Comparison of ENCODE assay signal across 8 cellular contexts in the genomic region with DNA sequence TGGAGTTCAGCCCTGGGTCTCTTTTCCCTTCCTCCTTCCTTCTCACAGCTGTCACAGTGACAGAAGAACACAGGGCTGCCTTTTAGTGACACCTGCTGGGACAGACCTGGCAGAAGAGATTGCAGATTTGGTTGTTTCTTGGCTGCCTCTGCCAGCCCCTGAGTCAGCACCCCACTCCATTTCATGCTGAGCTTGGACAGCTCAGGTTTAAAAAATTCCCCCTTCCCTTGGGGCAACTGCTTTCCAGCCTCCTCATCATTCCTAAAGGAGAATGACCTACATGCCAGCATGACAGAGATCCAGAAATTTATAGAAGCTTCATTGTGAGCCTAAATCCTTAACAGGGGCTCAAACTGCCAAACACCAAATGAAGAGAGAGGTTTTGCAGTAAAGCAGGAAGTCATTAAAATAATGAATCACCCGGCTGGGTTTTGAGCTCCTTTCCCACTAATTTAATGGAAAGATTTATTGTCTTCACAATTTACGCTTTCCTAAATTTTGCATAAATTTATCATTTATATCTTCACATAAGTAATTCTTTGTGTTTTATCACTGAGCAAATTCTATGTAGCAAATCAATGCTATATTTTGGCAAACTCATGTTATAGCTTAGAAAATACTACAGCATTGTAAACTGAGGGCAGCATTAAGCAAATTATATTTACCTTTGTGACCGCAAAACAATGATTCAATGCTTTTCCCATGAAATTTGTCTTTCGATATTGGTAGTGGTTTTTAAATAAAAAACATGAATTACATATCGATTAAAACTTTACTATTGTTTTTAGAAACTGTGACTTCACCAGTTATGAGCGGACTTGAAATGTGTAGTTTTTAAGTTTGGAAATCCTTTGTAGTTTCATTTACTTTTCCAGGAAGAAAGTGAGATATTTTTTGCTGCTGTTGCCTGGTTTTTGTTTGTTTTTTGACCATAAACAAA.
DNase-seq lines count a peak whose midpoint lies in the region; ATAC-seq and TF ChIP-seq lines count a peak whose summit lies in the region.

No MANE protein-coding gene starts in this region.

- no peak for ATAC-seq in GM19467 (IDR thresholded peaks at IDR 0.05; ENCODE audit: unreplicated experiment)

- no peaks in the 10 kb centered on the region for H3K9me3 ChIP-seq in HUES64 (ENCODE audit: insufficient read depth, low read depth, low read length)

- H3K9ac ChIP-seq in HUES64 (ENCODE audit: low read depth, low read length): no peak overlapping the region

- TF ChIP-seq CTCF in retinal pigment epithelial cell (conservative IDR thresholded peaks at IDR 0.05; ENCODE audit: low read depth, low read length): peak; percentile 58

- 74% methylated on average over 3 of the region's 6 CpGs for WGBS in HUES64

- peaks cover 19% of the 10 kb centered on the region; the same call in 1 of the 2 replicates for H3K4me1 ChIP-seq in HUES64 (ENCODE audit: insufficient read depth, low read length)

- DNase-seq in A172 (ENCODE audit: low spot score) (peak; percentile 99), RPMI8226 (peak; percentile 40), foreskin melanocyte (peak; percentile 67), retinal pigment epithelial cell (ENCODE audit: low read depth) (peak; percentile 80), NCI-H526 treated with DMSO at 0.1 percent for 48 hours (lab: John Stamatoyannopoulos, UW) (no peak)
- no peak for DNase-seq in NK-92 treated with Interleukin-12 subunit alpha and Interleukin-12 subunit beta, amount 100 ng/mL, for 24 hours (lab: John Stamatoyannopoulos, UW)

- no peaks in the 10 kb centered on the region for H3K27me3 ChIP-seq in HUES64 (ENCODE audit: insufficient read depth, low read length)

- peak overlapping the region; percentile 32 for H3K27ac ChIP-seq in HUES64 (ENCODE audit: low read depth, low read length)

- H3K4me3 ChIP-seq in HUES64 (ENCODE audit: low read length) (no peak overlapping the region), retinal pigment epithelial cell (ENCODE audit: low read length) (no peak overlapping the region)

- no peaks in the 10 kb centered on the region for H3K36me3 ChIP-seq in HUES64 (ENCODE audit: insufficient read depth, low read length)

Comparison
In these comparisons a context has a peak if more than half of its experiments do, and no peak if none do; other contexts are left out.
1. DNase-seq: peak in A172 (single experiment), RPMI8226 (single experiment), foreskin melanocyte (single experiment) and retinal pigment epithelial cell (single experiment); none in NCI-H526 treated with DMSO at 0.1 percent for 48 hours (single experiment) and NK-92 treated with Interleukin-12 subunit alpha and Interleukin-12 subunit beta, amount 100 ng/mL, for 24 hours (single experiment).